Comparison of ENCODE assay signal across 1 cellular context in genomic region chr4:9096330-9096729, GRCh38.
DNase-seq lines count a peak whose midpoint lies in the region; ATAC-seq lines count a peak whose summit lies in the region.
"Not testable (repeated sequence)": the region's sequence is repeated elsewhere in the genome, so short reads cannot be mapped to it uniquely, and the experiment has no call there.

No MANE protein-coding gene starts in this region.

- peak; percentile 29 to 69 (median 66) for DNase-seq in right cardiac atrium

- H3K27me3 ChIP-seq in right cardiac atrium (ENCODE audit: control insufficient read depth, insufficient read depth): not testable (repeated sequence)

- not testable (repeated sequence) for H3K4me1 ChIP-seq in right cardiac atrium (ENCODE audit: control insufficient read depth, insufficient read depth, low read length)

- intact Hi-C loops in right cardiac atrium (cut with DNase I): not testable (repeated sequence)

- H3K9me3 ChIP-seq in right cardiac atrium (ENCODE audit: control insufficient read depth, low read length): not testable (repeated sequence)

- H3K27ac ChIP-seq in right cardiac atrium (ENCODE audit: low read length): not testable (repeated sequence)

- ATAC-seq in right cardiac atrium: not testable (repeated sequence)

- not testable (repeated sequence) for H3K4me3 ChIP-seq in right cardiac atrium (ENCODE audit: low read length)

- WGBS in right cardiac atrium: 50% methylated on average over 5 of the region's 5 CpGs
